Comparison of ENCODE assay signal across 1 cellular context in the genomic region with DNA sequence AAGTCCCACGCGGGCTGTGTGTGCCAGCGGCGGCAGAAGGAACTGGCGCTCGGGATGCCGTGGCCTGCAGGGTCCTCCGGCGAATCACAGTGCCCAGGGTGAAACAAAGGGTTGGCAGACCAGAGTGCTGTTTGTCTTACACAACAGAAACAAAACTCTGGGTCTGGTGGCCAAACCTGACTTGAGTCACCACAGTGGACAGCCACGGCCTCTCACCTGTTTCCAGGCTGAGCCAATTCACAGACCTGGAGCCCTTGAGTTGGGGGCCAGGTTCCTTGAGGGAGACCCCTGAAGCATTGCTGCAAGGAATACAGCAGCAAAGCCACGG.
TF ChIP-seq lines count a peak whose summit lies in the region.

No MANE protein-coding gene starts in this region.

TF ChIP-seq in HepG2, 621 proteins besides CTCF, POLR2A, EP300 and RAD21 (continues in another document):
- TF ChIP-seq ZNF547 (CRISPR knock-in tag; IDR thresholded peaks at IDR 0.05) (0 out of 2 replicates have a peak, but pooled peaks have one; percentile 13), ZNF263 (CRISPR knock-in tag; IDR thresholded peaks at IDR 0.05) (0 out of 2 replicates have a peak, but pooled peaks have one; percentile 4), ZNF75D (CRISPR knock-in tag; IDR thresholded peaks at IDR 0.05; ENCODE audit: borderline replicate concordance) (peak; percentile 77; the same call in 1 of the 2 replicates), CEBPB (IDR thresholded peaks at IDR 0.05; ENCODE audit: borderline replicate concordance, low read depth, low read length) (peak; percentile 11; the same call in 1 of the 2 replicates), ZNF737 (CRISPR knock-in tag; IDR thresholded peaks at IDR 0.05; ENCODE audit: borderline replicate concordance) (0 out of 2 replicates have a peak, but pooled peaks have one; percentile 33), ZNF335 (CRISPR knock-in tag; IDR thresholded peaks at IDR 0.05) (no peak), BORCS8-MEF2B (CRISPR knock-in tag; IDR thresholded peaks at IDR 0.05) (no peak), ZNF550 (CRISPR knock-in tag; IDR thresholded peaks at IDR 0.05; ENCODE audit: borderline replicate concordance) (peak; percentile 80; the same call in 1 of the 2 replicates), ZNF543 (CRISPR knock-in tag; IDR thresholded peaks at IDR 0.05) (peak; percentile 7; the same call in 1 of the 2 replicates), ZNF180 (CRISPR knock-in tag; IDR thresholded peaks at IDR 0.05; ENCODE audit: borderline replicate concordance, low read depth) (no peak), NR2F6 (IDR thresholded peaks at IDR 0.05) (no peak), NR2F6 (CRISPR knock-in tag; IDR thresholded peaks at IDR 0.05) (no peak), RFXAP (CRISPR knock-in tag; IDR thresholded peaks at IDR 0.05; ENCODE audit: borderline replicate concordance) (0 out of 2 replicates have a peak, but pooled peaks have one; percentile 59), NCOA1 (CRISPR knock-in tag; IDR thresholded peaks at IDR 0.05) (no peak), ZFP90 (CRISPR knock-in tag; IDR thresholded peaks at IDR 0.05; ENCODE audit: borderline replicate concordance) (0 out of 2 replicates have a peak, but pooled peaks have one; percentile 30), SMAD1 (CRISPR knock-in tag; IDR thresholded peaks at IDR 0.05; ENCODE audit: borderline replicate concordance, low read depth) (0 out of 2 replicates have a peak, but pooled peaks have one; percentile 4), THYN1 (CRISPR knock-in tag; IDR thresholded peaks at IDR 0.05; ENCODE audit: borderline replicate concordance, low read depth) (no peak), TCF7 (IDR thresholded peaks at IDR 0.05; ENCODE audit: low read depth) (no peak), ZNF232 (CRISPR knock-in tag; IDR thresholded peaks at IDR 0.05; ENCODE audit: borderline replicate concordance) (peak; percentile 21; the same call in 1 of the 2 replicates), ELF1 (CRISPR knock-in tag; IDR thresholded peaks at IDR 0.05) (no peak)
- TF ChIP-seq, protein P1, sequence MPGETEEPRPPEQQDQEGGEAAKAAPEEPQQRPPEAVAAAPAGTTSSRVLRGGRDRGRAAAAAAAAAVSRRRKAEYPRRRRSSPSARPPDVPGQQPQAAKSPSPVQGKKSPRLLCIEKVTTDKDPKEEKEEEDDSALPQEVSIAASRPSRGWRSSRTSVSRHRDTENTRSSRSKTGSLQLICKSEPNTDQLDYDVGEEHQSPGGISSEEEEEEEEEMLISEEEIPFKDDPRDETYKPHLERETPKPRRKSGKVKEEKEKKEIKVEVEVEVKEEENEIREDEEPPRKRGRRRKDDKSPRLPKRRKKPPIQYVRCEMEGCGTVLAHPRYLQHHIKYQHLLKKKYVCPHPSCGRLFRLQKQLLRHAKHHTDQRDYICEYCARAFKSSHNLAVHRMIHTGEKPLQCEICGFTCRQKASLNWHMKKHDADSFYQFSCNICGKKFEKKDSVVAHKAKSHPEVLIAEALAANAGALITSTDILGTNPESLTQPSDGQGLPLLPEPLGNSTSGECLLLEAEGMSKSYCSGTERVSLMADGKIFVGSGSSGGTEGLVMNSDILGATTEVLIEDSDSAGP (CRISPR knock-in tag; IDR thresholded peaks at IDR 0.05; ENCODE audit: borderline replicate concordance): peak; percentile 61; the same call in 1 of the 2 replicates
- TF ChIP-seq, protein P2, sequence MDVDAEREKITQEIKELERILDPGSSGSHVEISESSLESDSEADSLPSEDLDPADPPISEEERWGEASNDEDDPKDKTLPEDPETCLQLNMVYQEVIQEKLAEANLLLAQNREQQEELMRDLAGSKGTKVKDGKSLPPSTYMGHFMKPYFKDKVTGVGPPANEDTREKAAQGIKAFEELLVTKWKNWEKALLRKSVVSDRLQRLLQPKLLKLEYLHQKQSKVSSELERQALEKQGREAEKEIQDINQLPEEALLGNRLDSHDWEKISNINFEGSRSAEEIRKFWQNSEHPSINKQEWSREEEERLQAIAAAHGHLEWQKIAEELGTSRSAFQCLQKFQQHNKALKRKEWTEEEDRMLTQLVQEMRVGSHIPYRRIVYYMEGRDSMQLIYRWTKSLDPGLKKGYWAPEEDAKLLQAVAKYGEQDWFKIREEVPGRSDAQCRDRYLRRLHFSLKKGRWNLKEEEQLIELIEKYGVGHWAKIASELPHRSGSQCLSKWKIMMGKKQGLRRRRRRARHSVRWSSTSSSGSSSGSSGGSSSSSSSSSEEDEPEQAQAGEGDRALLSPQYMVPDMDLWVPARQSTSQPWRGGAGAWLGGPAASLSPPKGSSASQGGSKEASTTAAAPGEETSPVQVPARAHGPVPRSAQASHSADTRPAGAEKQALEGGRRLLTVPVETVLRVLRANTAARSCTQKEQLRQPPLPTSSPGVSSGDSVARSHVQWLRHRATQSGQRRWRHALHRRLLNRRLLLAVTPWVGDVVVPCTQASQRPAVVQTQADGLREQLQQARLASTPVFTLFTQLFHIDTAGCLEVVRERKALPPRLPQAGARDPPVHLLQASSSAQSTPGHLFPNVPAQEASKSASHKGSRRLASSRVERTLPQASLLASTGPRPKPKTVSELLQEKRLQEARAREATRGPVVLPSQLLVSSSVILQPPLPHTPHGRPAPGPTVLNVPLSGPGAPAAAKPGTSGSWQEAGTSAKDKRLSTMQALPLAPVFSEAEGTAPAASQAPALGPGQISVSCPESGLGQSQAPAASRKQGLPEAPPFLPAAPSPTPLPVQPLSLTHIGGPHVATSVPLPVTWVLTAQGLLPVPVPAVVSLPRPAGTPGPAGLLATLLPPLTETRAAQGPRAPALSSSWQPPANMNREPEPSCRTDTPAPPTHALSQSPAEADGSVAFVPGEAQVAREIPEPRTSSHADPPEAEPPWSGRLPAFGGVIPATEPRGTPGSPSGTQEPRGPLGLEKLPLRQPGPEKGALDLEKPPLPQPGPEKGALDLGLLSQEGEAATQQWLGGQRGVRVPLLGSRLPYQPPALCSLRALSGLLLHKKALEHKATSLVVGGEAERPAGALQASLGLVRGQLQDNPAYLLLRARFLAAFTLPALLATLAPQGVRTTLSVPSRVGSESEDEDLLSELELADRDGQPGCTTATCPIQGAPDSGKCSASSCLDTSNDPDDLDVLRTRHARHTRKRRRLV (CRISPR knock-in tag; IDR thresholded peaks at IDR 0.05): no peak
- TF ChIP-seq, protein P3, sequence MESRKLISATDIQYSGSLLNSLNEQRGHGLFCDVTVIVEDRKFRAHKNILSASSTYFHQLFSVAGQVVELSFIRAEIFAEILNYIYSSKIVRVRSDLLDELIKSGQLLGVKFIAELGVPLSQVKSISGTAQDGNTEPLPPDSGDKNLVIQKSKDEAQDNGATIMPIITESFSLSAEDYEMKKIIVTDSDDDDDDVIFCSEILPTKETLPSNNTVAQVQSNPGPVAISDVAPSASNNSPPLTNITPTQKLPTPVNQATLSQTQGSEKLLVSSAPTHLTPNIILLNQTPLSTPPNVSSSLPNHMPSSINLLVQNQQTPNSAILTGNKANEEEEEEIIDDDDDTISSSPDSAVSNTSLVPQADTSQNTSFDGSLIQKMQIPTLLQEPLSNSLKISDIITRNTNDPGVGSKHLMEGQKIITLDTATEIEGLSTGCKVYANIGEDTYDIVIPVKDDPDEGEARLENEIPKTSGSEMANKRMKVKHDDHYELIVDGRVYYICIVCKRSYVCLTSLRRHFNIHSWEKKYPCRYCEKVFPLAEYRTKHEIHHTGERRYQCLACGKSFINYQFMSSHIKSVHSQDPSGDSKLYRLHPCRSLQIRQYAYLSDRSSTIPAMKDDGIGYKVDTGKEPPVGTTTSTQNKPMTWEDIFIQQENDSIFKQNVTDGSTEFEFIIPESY (CRISPR knock-in tag; IDR thresholded peaks at IDR 0.05): peak; percentile 85; the same call in 1 of the 2 replicates
- TF ChIP-seq, protein P4, sequence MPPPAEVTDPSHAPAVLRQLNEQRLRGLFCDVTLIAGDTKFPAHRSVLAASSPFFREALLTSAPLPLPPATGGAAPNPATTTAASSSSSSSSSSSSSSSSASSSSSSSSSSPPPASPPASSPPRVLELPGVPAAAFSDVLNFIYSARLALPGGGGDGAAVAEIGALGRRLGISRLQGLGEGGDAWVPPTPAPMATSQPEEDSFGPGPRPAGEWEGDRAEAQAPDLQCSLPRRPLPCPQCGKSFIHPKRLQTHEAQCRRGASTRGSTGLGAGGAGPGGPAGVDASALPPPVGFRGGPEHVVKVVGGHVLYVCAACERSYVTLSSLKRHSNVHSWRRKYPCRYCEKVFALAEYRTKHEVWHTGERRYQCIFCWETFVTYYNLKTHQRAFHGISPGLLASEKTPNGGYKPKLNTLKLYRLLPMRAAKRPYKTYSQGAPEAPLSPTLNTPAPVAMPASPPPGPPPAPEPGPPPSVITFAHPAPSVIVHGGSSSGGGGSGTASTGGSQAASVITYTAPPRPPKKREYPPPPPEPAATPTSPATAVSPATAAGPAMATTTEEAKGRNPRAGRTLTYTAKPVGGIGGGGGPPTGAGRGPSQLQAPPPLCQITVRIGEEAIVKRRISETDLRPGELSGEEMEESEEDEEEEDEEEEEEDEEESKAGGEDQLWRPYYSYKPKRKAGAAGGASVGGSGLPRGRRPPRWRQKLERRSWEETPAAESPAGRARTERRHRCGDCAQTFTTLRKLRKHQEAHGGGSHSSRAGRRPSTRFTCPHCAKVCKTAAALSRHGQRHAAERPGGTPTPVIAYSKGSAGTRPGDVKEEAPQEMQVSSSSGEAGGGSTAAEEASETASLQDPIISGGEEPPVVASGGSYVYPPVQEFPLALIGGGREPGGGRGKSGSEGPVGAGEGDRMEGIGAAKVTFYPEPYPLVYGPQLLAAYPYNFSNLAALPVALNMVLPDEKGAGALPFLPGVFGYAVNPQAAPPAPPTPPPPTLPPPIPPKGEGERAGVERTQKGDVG (CRISPR knock-in tag; IDR thresholded peaks at IDR 0.05; ENCODE audit: borderline replicate concordance): 0 out of 2 replicates have a peak, but pooled peaks have one; percentile 31
- TF ChIP-seq, protein P5, sequence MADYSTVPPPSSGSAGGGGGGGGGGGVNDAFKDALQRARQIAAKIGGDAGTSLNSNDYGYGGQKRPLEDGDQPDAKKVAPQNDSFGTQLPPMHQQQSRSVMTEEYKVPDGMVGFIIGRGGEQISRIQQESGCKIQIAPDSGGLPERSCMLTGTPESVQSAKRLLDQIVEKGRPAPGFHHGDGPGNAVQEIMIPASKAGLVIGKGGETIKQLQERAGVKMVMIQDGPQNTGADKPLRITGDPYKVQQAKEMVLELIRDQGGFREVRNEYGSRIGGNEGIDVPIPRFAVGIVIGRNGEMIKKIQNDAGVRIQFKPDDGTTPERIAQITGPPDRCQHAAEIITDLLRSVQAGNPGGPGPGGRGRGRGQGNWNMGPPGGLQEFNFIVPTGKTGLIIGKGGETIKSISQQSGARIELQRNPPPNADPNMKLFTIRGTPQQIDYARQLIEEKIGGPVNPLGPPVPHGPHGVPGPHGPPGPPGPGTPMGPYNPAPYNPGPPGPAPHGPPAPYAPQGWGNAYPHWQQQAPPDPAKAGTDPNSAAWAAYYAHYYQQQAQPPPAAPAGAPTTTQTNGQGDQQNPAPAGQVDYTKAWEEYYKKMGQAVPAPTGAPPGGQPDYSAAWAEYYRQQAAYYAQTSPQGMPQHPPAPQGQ (CRISPR knock-in tag; IDR thresholded peaks at IDR 0.05; ENCODE audit: borderline replicate concordance): no peak
- TF ChIP-seq, protein P6, sequence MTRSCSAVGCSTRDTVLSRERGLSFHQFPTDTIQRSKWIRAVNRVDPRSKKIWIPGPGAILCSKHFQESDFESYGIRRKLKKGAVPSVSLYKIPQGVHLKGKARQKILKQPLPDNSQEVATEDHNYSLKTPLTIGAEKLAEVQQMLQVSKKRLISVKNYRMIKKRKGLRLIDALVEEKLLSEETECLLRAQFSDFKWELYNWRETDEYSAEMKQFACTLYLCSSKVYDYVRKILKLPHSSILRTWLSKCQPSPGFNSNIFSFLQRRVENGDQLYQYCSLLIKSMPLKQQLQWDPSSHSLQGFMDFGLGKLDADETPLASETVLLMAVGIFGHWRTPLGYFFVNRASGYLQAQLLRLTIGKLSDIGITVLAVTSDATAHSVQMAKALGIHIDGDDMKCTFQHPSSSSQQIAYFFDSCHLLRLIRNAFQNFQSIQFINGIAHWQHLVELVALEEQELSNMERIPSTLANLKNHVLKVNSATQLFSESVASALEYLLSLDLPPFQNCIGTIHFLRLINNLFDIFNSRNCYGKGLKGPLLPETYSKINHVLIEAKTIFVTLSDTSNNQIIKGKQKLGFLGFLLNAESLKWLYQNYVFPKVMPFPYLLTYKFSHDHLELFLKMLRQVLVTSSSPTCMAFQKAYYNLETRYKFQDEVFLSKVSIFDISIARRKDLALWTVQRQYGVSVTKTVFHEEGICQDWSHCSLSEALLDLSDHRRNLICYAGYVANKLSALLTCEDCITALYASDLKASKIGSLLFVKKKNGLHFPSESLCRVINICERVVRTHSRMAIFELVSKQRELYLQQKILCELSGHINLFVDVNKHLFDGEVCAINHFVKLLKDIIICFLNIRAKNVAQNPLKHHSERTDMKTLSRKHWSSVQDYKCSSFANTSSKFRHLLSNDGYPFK (CRISPR knock-in tag; IDR thresholded peaks at IDR 0.05; ENCODE audit: borderline replicate concordance): 0 out of 2 replicates have a peak, but pooled peaks have one; percentile 3
- TF ChIP-seq, protein P7, sequence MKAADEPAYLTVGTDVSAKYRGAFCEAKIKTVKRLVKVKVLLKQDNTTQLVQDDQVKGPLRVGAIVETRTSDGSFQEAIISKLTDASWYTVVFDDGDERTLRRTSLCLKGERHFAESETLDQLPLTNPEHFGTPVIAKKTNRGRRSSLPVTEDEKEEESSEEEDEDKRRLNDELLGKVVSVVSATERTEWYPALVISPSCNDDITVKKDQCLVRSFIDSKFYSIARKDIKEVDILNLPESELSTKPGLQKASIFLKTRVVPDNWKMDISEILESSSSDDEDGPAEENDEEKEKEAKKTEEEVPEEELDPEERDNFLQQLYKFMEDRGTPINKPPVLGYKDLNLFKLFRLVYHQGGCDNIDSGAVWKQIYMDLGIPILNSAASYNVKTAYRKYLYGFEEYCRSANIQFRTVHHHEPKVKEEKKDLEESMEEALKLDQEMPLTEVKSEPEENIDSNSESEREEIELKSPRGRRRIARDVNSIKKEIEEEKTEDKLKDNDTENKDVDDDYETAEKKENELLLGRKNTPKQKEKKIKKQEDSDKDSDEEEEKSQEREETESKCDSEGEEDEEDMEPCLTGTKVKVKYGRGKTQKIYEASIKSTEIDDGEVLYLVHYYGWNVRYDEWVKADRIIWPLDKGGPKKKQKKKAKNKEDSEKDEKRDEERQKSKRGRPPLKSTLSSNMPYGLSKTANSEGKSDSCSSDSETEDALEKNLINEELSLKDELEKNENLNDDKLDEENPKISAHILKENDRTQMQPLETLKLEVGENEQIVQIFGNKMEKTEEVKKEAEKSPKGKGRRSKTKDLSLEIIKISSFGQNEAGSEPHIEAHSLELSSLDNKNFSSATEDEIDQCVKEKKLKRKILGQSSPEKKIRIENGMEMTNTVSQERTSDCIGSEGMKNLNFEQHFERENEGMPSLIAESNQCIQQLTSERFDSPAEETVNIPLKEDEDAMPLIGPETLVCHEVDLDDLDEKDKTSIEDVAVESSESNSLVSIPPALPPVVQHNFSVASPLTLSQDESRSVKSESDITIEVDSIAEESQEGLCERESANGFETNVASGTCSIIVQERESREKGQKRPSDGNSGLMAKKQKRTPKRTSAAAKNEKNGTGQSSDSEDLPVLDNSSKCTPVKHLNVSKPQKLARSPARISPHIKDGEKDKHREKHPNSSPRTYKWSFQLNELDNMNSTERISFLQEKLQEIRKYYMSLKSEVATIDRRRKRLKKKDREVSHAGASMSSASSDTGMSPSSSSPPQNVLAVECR (CRISPR knock-in tag; IDR thresholded peaks at IDR 0.05; ENCODE audit: borderline replicate concordance): peak; percentile 4; the same call in 1 of the 2 replicates
